ENCODE assay signal across 1 cellular context in genomic region chr20:49482621-49483017, GRCh38.
A peak's percentile ranks its signal among the peaks of the same experiment; 100 is the strongest.
TF ChIP-seq lines count a peak whose summit lies in the region.

Gene KCNB1 (minus strand): TSS chr20:49482668. CDS start chr20:49482480, 188 bp downstream.

TF ChIP-seq in HepG2, 621 proteins besides CTCF, POLR2A, EP300 and RAD21 (continued from another document and continues in another):
- no peak for TF ChIP-seq LCORL (IDR thresholded peaks at IDR 0.05)
- peak; percentile 36; the same call in 1 of the 2 replicates for TF ChIP-seq LCORL (CRISPR knock-in tag; IDR thresholded peaks at IDR 0.05)
- peak; percentile 89 for TF ChIP-seq REPIN1 (CRISPR knock-in tag; IDR thresholded peaks at IDR 0.05; ENCODE audit: borderline replicate concordance, low read depth)
- peak; percentile 92 for TF ChIP-seq ZBED4 (CRISPR knock-in tag; IDR thresholded peaks at IDR 0.05; ENCODE audit: borderline replicate concordance)
- peak; percentile 74 for TF ChIP-seq ZNF883 (CRISPR knock-in tag; IDR thresholded peaks at IDR 0.05; ENCODE audit: not compliant biosample characterization)
- TF ChIP-seq MXD4 (CRISPR knock-in tag; IDR thresholded peaks at IDR 0.05) = peak; percentile 81; the same call in 1 of the 2 replicates
- peak; percentile 62; the same call in 1 of the 2 replicates for TF ChIP-seq DR1 (CRISPR knock-in tag; IDR thresholded peaks at IDR 0.05)
- peak; percentile 63 for TF ChIP-seq NCOA2 (CRISPR knock-in tag; IDR thresholded peaks at IDR 0.05)
- TF ChIP-seq THAP9 (CRISPR knock-in tag; IDR thresholded peaks at IDR 0.05; ENCODE audit: borderline replicate concordance) = no peak; the same call in 1 of the 2 replicates
- TF ChIP-seq SP1 (IDR thresholded peaks at IDR 0.05) = no peak
- TF ChIP-seq SP1 (CRISPR knock-in tag; IDR thresholded peaks at IDR 0.05) = 0 out of 2 replicates have a peak, but pooled peaks have one; percentile 41
- no peak for TF ChIP-seq KLF13 (CRISPR knock-in tag; IDR thresholded peaks at IDR 0.05)
- TF ChIP-seq ZBTB38 (CRISPR knock-in tag; IDR thresholded peaks at IDR 0.05) = no peak
- TF ChIP-seq ZNF33B (CRISPR knock-in tag; IDR thresholded peaks at IDR 0.05) = peak; percentile 75; the same call in 1 of the 2 replicates
- peak; percentile 90 for TF ChIP-seq TOE1 (CRISPR knock-in tag; IDR thresholded peaks at IDR 0.05)
- no peak for TF ChIP-seq MTA1 (CRISPR knock-in tag; IDR thresholded peaks at IDR 0.05; ENCODE audit: borderline replicate concordance)
- peak; percentile 79; the same call in 1 of the 2 replicates for TF ChIP-seq ZFP90 (CRISPR knock-in tag; IDR thresholded peaks at IDR 0.05; ENCODE audit: borderline replicate concordance)
- peak; percentile 98 for TF ChIP-seq ZSCAN9 (CRISPR knock-in tag; IDR thresholded peaks at IDR 0.05; ENCODE audit: borderline replicate concordance)
- TF ChIP-seq POLR2AphosphoS2 (IDR thresholded peaks at IDR 0.05; ENCODE audit: low read depth, low read length) = no peak
- no peak for TF ChIP-seq SOX6 (IDR thresholded peaks at IDR 0.05)
- TF ChIP-seq SOX6 (CRISPR knock-in tag; IDR thresholded peaks at IDR 0.05) = peak; percentile 56
- TF ChIP-seq ZNF605 (CRISPR knock-in tag; IDR thresholded peaks at IDR 0.05) = peak; percentile 91
- no peak for TF ChIP-seq ZNF207 (IDR thresholded peaks at IDR 0.05; ENCODE audit: borderline replicate concordance)
- 0 out of 2 replicates have a peak, but pooled peaks have one; percentile 34 for TF ChIP-seq ZNF33A (CRISPR knock-in tag; IDR thresholded peaks at IDR 0.05; ENCODE audit: borderline replicate concordance)
- peak; percentile 66; the same call in 1 of the 2 replicates for TF ChIP-seq ZNF225 (CRISPR knock-in tag; IDR thresholded peaks at IDR 0.05)
- TF ChIP-seq ZNF18 (CRISPR knock-in tag; IDR thresholded peaks at IDR 0.05; ENCODE audit: insufficient replicate concordance) = peak; percentile 73
- peak; percentile 83 for TF ChIP-seq ZNF639 (CRISPR knock-in tag; conservative IDR thresholded peaks at IDR 0.05)
- TF ChIP-seq HINFP (CRISPR knock-in tag; IDR thresholded peaks at IDR 0.05; ENCODE audit: low read depth) = no peak
- TF ChIP-seq KMT2A (CRISPR knock-in tag; IDR thresholded peaks at IDR 0.05) = peak; percentile 50; the same call in 1 of the 2 replicates
- TF ChIP-seq ZNF468 (CRISPR knock-in tag; IDR thresholded peaks at IDR 0.05) = no peak
- TF ChIP-seq, protein P1, sequence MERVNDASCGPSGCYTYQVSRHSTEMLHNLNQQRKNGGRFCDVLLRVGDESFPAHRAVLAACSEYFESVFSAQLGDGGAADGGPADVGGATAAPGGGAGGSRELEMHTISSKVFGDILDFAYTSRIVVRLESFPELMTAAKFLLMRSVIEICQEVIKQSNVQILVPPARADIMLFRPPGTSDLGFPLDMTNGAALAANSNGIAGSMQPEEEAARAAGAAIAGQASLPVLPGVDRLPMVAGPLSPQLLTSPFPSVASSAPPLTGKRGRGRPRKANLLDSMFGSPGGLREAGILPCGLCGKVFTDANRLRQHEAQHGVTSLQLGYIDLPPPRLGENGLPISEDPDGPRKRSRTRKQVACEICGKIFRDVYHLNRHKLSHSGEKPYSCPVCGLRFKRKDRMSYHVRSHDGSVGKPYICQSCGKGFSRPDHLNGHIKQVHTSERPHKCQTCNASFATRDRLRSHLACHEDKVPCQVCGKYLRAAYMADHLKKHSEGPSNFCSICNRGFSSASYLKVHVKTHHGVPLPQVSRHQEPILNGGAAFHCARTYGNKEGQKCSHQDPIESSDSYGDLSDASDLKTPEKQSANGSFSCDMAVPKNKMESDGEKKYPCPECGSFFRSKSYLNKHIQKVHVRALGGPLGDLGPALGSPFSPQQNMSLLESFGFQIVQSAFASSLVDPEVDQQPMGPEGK (CRISPR knock-in tag; IDR thresholded peaks at IDR 0.05) = peak; percentile 93
- peak; percentile 80 for TF ChIP-seq ZNF317 (CRISPR knock-in tag; IDR thresholded peaks at IDR 0.05)
- no peak for TF ChIP-seq SMYD3 (CRISPR knock-in tag; IDR thresholded peaks at IDR 0.05)
- TF ChIP-seq, protein P2, sequence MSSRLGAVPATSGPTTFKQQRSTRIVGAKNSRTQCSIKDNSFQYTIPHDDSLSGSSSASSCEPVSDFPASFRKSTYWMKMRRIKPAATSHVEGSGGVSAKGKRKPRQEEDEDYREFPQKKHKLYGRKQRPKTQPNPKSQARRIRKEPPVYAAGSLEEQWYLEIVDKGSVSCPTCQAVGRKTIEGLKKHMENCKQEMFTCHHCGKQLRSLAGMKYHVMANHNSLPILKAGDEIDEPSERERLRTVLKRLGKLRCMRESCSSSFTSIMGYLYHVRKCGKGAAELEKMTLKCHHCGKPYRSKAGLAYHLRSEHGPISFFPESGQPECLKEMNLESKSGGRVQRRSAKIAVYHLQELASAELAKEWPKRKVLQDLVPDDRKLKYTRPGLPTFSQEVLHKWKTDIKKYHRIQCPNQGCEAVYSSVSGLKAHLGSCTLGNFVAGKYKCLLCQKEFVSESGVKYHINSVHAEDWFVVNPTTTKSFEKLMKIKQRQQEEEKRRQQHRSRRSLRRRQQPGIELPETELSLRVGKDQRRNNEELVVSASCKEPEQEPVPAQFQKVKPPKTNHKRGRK (CRISPR knock-in tag; IDR thresholded peaks at IDR 0.05) = no peak
- peak; percentile 81 for TF ChIP-seq PITX1 (CRISPR knock-in tag; IDR thresholded peaks at IDR 0.05)
- TF ChIP-seq BORCS8-MEF2B (CRISPR knock-in tag; IDR thresholded peaks at IDR 0.05) = peak; percentile 97
- no peak for TF ChIP-seq PTBP1 (IDR thresholded peaks at IDR 0.05; ENCODE audit: low read depth, low read length, poor library complexity, severe bottlenecking)
- TF ChIP-seq FLYWCH1 (CRISPR knock-in tag; IDR thresholded peaks at IDR 0.05) = peak; percentile 24; the same call in 1 of the 2 replicates
- peak; percentile 64 for TF ChIP-seq RXRB (CRISPR knock-in tag; IDR thresholded peaks at IDR 0.05; ENCODE audit: borderline replicate concordance)
- peak; percentile 85 for TF ChIP-seq ZNF20 (CRISPR knock-in tag; IDR thresholded peaks at IDR 0.05)
- TF ChIP-seq KDM6A (CRISPR knock-in tag; IDR thresholded peaks at IDR 0.05; ENCODE audit: low read depth) = no peak
- TF ChIP-seq ZNF670 (CRISPR knock-in tag; IDR thresholded peaks at IDR 0.05; ENCODE audit: borderline replicate concordance) = peak; percentile 61; the same call in 1 of the 2 replicates
- TF ChIP-seq, protein P3, sequence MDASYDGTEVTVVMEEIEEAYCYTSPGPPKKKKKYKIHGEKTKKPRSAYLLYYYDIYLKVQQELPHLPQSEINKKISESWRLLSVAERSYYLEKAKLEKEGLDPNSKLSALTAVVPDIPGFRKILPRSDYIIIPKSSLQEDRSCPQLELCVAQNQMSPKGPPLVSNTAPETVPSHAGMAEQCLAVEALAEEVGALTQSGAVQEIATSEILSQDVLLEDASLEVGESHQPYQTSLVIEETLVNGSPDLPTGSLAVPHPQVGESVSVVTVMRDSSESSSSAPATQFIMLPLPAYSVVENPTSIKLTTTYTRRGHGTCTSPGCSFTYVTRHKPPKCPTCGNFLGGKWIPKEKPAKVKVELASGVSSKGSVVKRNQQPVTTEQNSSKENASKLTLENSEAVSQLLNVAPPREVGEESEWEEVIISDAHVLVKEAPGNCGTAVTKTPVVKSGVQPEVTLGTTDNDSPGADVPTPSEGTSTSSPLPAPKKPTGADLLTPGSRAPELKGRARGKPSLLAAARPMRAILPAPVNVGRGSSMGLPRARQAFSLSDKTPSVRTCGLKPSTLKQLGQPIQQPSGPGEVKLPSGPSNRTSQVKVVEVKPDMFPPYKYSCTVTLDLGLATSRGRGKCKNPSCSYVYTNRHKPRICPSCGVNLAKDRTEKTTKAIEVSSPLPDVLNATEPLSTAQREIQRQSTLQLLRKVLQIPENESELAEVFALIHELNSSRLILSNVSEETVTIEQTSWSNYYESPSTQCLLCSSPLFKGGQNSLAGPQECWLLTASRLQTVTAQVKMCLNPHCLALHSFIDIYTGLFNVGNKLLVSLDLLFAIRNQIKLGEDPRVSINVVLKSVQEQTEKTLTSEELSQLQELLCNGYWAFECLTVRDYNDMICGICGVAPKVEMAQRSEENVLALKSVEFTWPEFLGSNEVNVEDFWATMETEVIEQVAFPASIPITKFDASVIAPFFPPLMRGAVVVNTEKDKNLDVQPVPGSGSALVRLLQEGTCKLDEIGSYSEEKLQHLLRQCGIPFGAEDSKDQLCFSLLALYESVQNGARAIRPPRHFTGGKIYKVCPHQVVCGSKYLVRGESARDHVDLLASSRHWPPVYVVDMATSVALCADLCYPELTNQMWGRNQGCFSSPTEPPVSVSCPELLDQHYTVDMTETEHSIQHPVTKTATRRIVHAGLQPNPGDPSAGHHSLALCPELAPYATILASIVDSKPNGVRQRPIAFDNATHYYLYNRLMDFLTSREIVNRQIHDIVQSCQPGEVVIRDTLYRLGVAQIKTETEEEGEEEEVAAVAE (CRISPR knock-in tag; IDR thresholded peaks at IDR 0.05; ENCODE audit: borderline replicate concordance) = 0 out of 2 replicates have a peak, but pooled peaks have one; percentile 45
- no peak for TF ChIP-seq CENPBD1 (CRISPR knock-in tag; IDR thresholded peaks at IDR 0.05; ENCODE audit: borderline replicate concordance, low read depth)
